8 cellular contexts compared by ENCODE assay signal in the genomic region with DNA sequence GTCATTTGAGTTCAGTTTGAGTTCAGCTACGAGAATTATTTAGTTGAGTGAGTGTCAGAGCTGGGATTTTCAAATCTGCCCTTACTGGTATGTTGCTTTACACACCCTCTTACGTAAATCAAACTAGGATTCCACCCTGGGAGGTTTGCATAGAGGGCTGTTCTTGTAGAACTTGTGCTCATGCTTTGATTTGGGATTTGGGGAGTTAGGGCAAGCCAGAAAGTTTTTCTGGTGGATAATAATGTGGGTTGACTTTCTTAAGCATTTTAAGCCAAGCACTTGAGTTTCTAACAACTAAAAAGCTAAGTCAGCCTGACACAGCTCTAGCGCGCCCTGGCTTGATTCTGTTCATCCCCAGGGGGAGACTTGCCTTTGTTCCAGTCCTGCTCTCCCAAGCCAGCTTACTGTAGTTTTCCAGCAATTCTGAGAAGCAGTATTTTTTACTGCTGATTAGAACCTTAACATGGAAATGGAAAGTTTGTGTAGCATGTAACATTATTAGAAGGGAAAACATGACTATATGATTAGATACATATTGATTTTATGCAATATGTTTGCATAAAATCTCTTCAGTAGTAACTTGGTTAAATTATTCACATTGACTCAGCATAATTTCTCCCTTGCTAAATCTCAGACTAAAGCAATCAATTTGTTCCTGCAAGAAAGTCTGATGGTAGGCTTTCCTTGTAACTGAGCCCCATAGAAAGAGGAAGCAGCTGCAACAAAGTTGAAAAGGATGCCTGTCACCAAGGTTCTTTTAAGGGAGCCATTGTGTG. TPM values are rescaled to one million over a fixed set of nuclear protein-coding genes. Genes with fewer than 3 reads are reported as not detected.
DNase-seq lines count a peak whose midpoint lies in the region; ATAC-seq and TF ChIP-seq lines count a peak whose summit lies in the region.

No MANE protein-coding gene starts in this region.

- H3K36me3 ChIP-seq in mesendoderm (ENCODE audit: control insufficient read depth, insufficient read depth, low read length) (no peaks in the 10 kb centered on the region), uterus (no peaks in the 10 kb centered on the region)

- H3K27me3 ChIP-seq in mesendoderm (ENCODE audit: insufficient read depth, low read length, poor library complexity) (no peaks in the 10 kb centered on the region), uterus (no peaks in the 10 kb centered on the region)

- H3K27ac ChIP-seq in mesendoderm (ENCODE audit: low read depth, low read length) (no peak overlapping the region), uterus (peak overlapping the region; percentile 40 to 68)

- peak in 1 of 4 experiments; percentile 2 for TF ChIP-seq CTCF in uterus (IDR thresholded peaks at IDR 0.05)

- no peaks in the 10 kb centered on the region for H3K27me3 Mint-ChIP-seq in effector memory CD8-positive, alpha-beta T cell

- H3K4me1 Mint-ChIP-seq in effector memory CD8-positive, alpha-beta T cell (ENCODE audit: low read depth in 2 of 2) = no peaks in the 10 kb centered on the region

- H3K36me3 Mint-ChIP-seq in effector memory CD8-positive, alpha-beta T cell (ENCODE audit: insufficient read depth) = no peaks in the 10 kb centered on the region

- ATAC-seq in effector memory CD8-positive, alpha-beta T cell (replicated peaks) = no peak
- no peak for ATAC-seq in stimulated activated naive CD8-positive, alpha-beta T cell treated with anti-CD3 and anti-CD28 coated beads, Interleukin-15, Interleukin-2, amounts not matched to agents 100 U/mL and 50 U/mL, for 24 hours

- no peak overlapping the region for H2BK5ac ChIP-seq in mesendoderm (ENCODE audit: low read length)

- no peak overlapping the region for H3K9ac ChIP-seq in mesendoderm (ENCODE audit: low read length)

- H3K4me3 Mint-ChIP-seq in effector memory CD8-positive, alpha-beta T cell = no peak overlapping the region

- H3K79me1 ChIP-seq in mesendoderm (ENCODE audit: low read length) = no peaks in the 10 kb centered on the region

- no peaks in the 10 kb centered on the region for H3K79me2 ChIP-seq in mesendoderm (ENCODE audit: control insufficient read depth, insufficient read depth, low read length)

- H3K4ac ChIP-seq in mesendoderm (ENCODE audit: low read depth, low read length) = no peak overlapping the region

- no peak overlapping the region for H3K18ac ChIP-seq in mesendoderm (ENCODE audit: low read length)

- intact Hi-C loops in uterus (cut with DNase I; ENCODE audit: low total_unique reads) = no loop called here

- no peak overlapping the region for H4K5ac ChIP-seq in mesendoderm (ENCODE audit: low read length)

- H2BK15ac ChIP-seq in mesendoderm (replicated peaks; ENCODE audit: low read depth) = no peak overlapping the region

- DNase-seq in ELR (ENCODE audit: low read depth) (peak; percentile 48), NOMO-1 treated with DMSO at 0.1 percent for 48 hours (lab: John Stamatoyannopoulos, UW; ENCODE audit: unreplicated experiment) (peak; percentile 97), dermis blood vessel endothelial cell (peak; percentile 71), mesendoderm (peak; percentile 55), uterus (peak in 1 of 2 donors; percentile 30), SW 1271 (lab: John Stamatoyannopoulos, UW) (no peak)
- DNase-seq in effector memory CD8-positive, alpha-beta T cell = no peak
- DNase-seq in stimulated activated naive CD8-positive, alpha-beta T cell treated with anti-CD3 and anti-CD28 coated beads, Interleukin-15, Interleukin-2, amounts not matched to agents 100 U/mL and 50 U/mL, for 24 hours = no peak

- no peak overlapping the region for H3K23ac ChIP-seq in mesendoderm (ENCODE audit: low read length)

- no peak overlapping the region for H2AK5ac ChIP-seq in mesendoderm (ENCODE audit: low read length)

- WGBS in mesendoderm (ENCODE audit: extremely low coverage, insufficient coverage, low lambda C conversion rate) = no CpG with 5 or more reads among the region's 4 CpGs

- H3K4me1 ChIP-seq in mesendoderm (ENCODE audit: control insufficient read depth, low read depth, low read length) = no peaks in the 10 kb centered on the region
- no peaks in the 10 kb centered on the region for H3K4me1 ChIP-seq in uterus

- H4K8ac ChIP-seq in mesendoderm (ENCODE audit: low read depth, low read length) = no peak overlapping the region

- no peak for TF ChIP-seq POLR2A in uterus (IDR thresholded peaks at IDR 0.05)

- no peaks in the 10 kb centered on the region for H3K9me3 ChIP-seq in uterus

- H3K27ac Mint-ChIP-seq in effector memory CD8-positive, alpha-beta T cell = no peak overlapping the region

- no peak overlapping the region for H3K4me2 ChIP-seq in mesendoderm (ENCODE audit: low read length)

- H3K56ac ChIP-seq in mesendoderm (ENCODE audit: low read length) = no peak overlapping the region

- H2BK120ac ChIP-seq in mesendoderm (ENCODE audit: low read depth, low read length) = no peak overlapping the region

- no peaks in the 10 kb centered on the region for H3K9me3 Mint-ChIP-seq in effector memory CD8-positive, alpha-beta T cell

- H3K4me3 ChIP-seq in mesendoderm (ENCODE audit: low read length) = no peak overlapping the region
- H3K4me3 ChIP-seq in uterus = no peak overlapping the region

RNA-seq across cellular contexts. Expression of gene PGD, which starts 11.1 kb away (rescaled TPM):
- total RNA-seq in dermis blood vessel endothelial cell = 59.4 and 130 TPM in 2 replicates
- 239 TPM for polyA plus RNA-seq in mesendoderm (2013, experiment 1 of 2)
- 233 TPM for polyA plus RNA-seq in mesendoderm (2013, experiment 2 of 2)
- 10 to 100 TPM; 13.8 to 79.7 (median 37.5) TPM for total RNA-seq in uterus

RNA-seq across cellular contexts. Expression of gene CENPS, which starts 42.4 kb away (rescaled TPM):
- total RNA-seq in dermis blood vessel endothelial cell (7.8 and 11.4 TPM in 2 replicates), uterus (10 to 100 TPM in 1 of 4 donors, 1 to 10 TPM in 3; 2.6 to 15.4 (median 6.2) TPM)
- 26.1 TPM for polyA plus RNA-seq in mesendoderm (2013, experiment 1 of 2)
- polyA plus RNA-seq in mesendoderm (2013, experiment 2 of 2) = 26.1 TPM

Comparison
In these comparisons a context has a peak if more than half of its experiments do, and no peak if none do; other contexts are left out.
1. DNase-seq: peak in ELR (single experiment), NOMO-1 treated with DMSO at 0.1 percent for 48 hours (single experiment), dermis blood vessel endothelial cell (single experiment) and mesendoderm (single experiment); none in SW 1271 (0 of 2), effector memory CD8-positive, alpha-beta T cell (0 of 3) and stimulated activated naive CD8-positive, alpha-beta T cell treated with anti-CD3 and anti-CD28 coated beads, Interleukin-15, Interleukin-2, amounts not matched to agents 100 U/mL and 50 U/mL, for 24 hours (single experiment).